ENCODE assay signal across 9 cellular contexts in genomic region chr5:73311291-73312110, GRCh38.
DNase-seq lines count a peak whose midpoint lies in the region; ATAC-seq lines count a peak whose summit lies in the region.
"Had no signal": no experiment of that assay in that cellular context is flagged by ENCODE, and none has a peak within 500 bp of the region (broad histone marks: within the 10 kb centered on the region; RNA-seq: fewer than 3 reads in every experiment).

No MANE protein-coding gene starts in this region.

- H3K4me3 ChIP-seq in SJSA1 = no peak overlapping the region; the same call in 1 of the 2 replicates
- H3K4me3 ChIP-seq: GM12878 had no signal

- H3K27me3 ChIP-seq in SJSA1 (replicated peaks) = no peaks in the 10 kb centered on the region

- H3K4me1 ChIP-seq in SJSA1 (replicated peaks) = peaks cover 41% of the 10 kb centered on the region

- no peaks in the 10 kb centered on the region for H3K36me3 ChIP-seq in SJSA1

- H3K27ac ChIP-seq in SJSA1 = peak overlapping the region; percentile 87

- no peak for ATAC-seq in HG03280 (IDR thresholded peaks at IDR 0.05; ENCODE audit: unreplicated experiment)

- H3K9me3 ChIP-seq in SJSA1 (replicated peaks) = no peaks in the 10 kb centered on the region

- DNase-seq in GM04504 (ENCODE audit: low read depth) = peak; percentile 70
- peak; percentile 80 to 83 for DNase-seq in SJSA1 (ENCODE audit: low read depth in 1 of 2, low spot score in 2 of 2)
- DNase-seq in foreskin melanocyte = peak; percentile 36
- DNase-seq in retina = peak; percentile 74
- DNase-seq in mucosa of gallbladder (ENCODE audit: low spot score) = no peak
- no peak for DNase-seq in NCI-H2196 treated with DMSO at 0.1 percent for 48 hours (lab: John Stamatoyannopoulos, UW; ENCODE audit: unreplicated experiment)
- no peak for DNase-seq in 8988T

Comparison
In these comparisons a context has a peak if more than half of its experiments do, and no peak if none do; other contexts are left out.
1. DNase-seq: peak in GM04504 (single experiment), SJSA1 (2 of 2), foreskin melanocyte (single experiment) and retina (single experiment); none in mucosa of gallbladder (single experiment), NCI-H2196 treated with DMSO at 0.1 percent for 48 hours (single experiment) and 8988T (single experiment).